In genomic region chr13:106377341-106377740, GRCh38 we compare ENCODE assay signal across 16 cellular contexts.
DNase-seq lines count a peak whose midpoint lies in the region; ATAC-seq and TF ChIP-seq lines count a peak whose summit lies in the region.
"Had no signal": no experiment of that assay in that cellular context is flagged by ENCODE, and none has a peak within 500 bp of the region (broad histone marks: within the 10 kb centered on the region; RNA-seq: fewer than 3 reads in every experiment).

No MANE protein-coding gene starts in this region.

- H3K18ac ChIP-seq in mesenchymal stem cell (ENCODE audit: low read depth in 1 of 2, low read length in 2 of 2) = no peak overlapping the region

- H2AFZ ChIP-seq in HCT116 (ENCODE audit: low read depth, low read length, poor library complexity, severe bottlenecking) (no peak overlapping the region), mesenchymal stem cell (ENCODE audit: low read depth, low read length) (no peak overlapping the region), smooth muscle cell (ENCODE audit: low read depth) (no peak overlapping the region), hepatocyte (no peak overlapping the region)

- H3K9me2 ChIP-seq in HCT116 (ENCODE audit: insufficient read depth) (no peaks in the 10 kb centered on the region), hepatocyte (replicated peaks; ENCODE audit: insufficient read depth) (no peaks in the 10 kb centered on the region)

- H2BK15ac ChIP-seq in mesenchymal stem cell (ENCODE audit: low read depth, poor library complexity, severe bottlenecking) = no peak overlapping the region

- H3K9ac ChIP-seq in HCT116 (ENCODE audit: low read length) (no peak overlapping the region), mesenchymal stem cell (ENCODE audit: low read length) (no peak overlapping the region), smooth muscle cell (ENCODE audit: low read depth) (peak overlapping the region; percentile 21)

- H3K4me1 ChIP-seq in HCT116 (ENCODE audit: control insufficient read depth in 1 of 2, insufficient read depth in 2 of 2, low read length in 2 of 2) (peaks cover 12 to 26% of the 10 kb centered on the region in 2 experiments), RWPE2 (ENCODE audit: insufficient read depth, poor library complexity, severe bottlenecking) (peaks cover 37% of the 10 kb centered on the region), mesenchymal stem cell (ENCODE audit: control insufficient read depth, insufficient read depth, low read depth, low read length) (peaks cover 20% of the 10 kb centered on the region), smooth muscle cell (ENCODE audit: low read depth) (peaks cover 10% of the 10 kb centered on the region), hepatocyte (ENCODE audit: insufficient read depth) (peaks cover 30% of the 10 kb centered on the region)
- H3K4me1 ChIP-seq: A549 had no signal

- DNase-seq in HCT116 (ENCODE audit: low read depth, low spot score) (no peak), RWPE2 (ENCODE audit: low spot score) (no peak), mesenchymal stem cell (no peak), smooth muscle cell (lab: John Stamatoyannopoulos, UW; ENCODE audit: unreplicated experiment) (no peak), hepatocyte (ENCODE audit: low spot score) (no peak)
- DNase-seq in stimulated activated CD4-positive, alpha-beta T cell treated with anti-CD3 and anti-CD28 coated beads, Interleukin-1b, Interleukin-23, amount 100 ng/mL, for 48 hours = no peak
- DNase-seq: AML-193; Calu3; CD4-positive, alpha-beta memory T cell; DND-41; H9 had no signal

- RAD21 ChIA-PET in HCT116 (lab: Charles Lee; ENCODE audit: low non-redundant PET in 1 of 2, low total read pairs in 2 of 2, uncharacterized antibody in 2 of 2, unreplicated experiment in 2 of 2) = no interaction called here

- H4K91ac ChIP-seq in mesenchymal stem cell (ENCODE audit: low read length) = no peak overlapping the region

- no peak overlapping the region for H3K23ac ChIP-seq in mesenchymal stem cell (ENCODE audit: low read length in 2 of 2)

- no peaks in the 10 kb centered on the region for H3K79me1 ChIP-seq in mesenchymal stem cell (replicated peaks; ENCODE audit: low read length, poor library complexity, severe bottlenecking)

- peak overlapping the region; percentile 91 for H2AK5ac ChIP-seq in mesenchymal stem cell (ENCODE audit: low read length, severe bottlenecking)

- POLR2A ChIA-PET in HCT116 (lab: Charles Lee) = no interaction called here

- H3K14ac ChIP-seq in mesenchymal stem cell (ENCODE audit: low read length in 2 of 2) = no peak overlapping the region

- H3K9me3 ChIP-seq in HCT116 (ENCODE audit: control insufficient read depth in 1 of 2, insufficient read depth in 1 of 2, low read depth in 1 of 2, low read length in 2 of 2) = no peaks in the 10 kb centered on the region
- H3K9me3 ChIP-seq in RWPE2 (ENCODE audit: severe bottlenecking) = no peaks in the 10 kb centered on the region
- no peaks in the 10 kb centered on the region for H3K9me3 ChIP-seq in mesenchymal stem cell (ENCODE audit: control insufficient read depth, low read length)
- no peaks in the 10 kb centered on the region for H3K9me3 ChIP-seq in smooth muscle cell (replicated peaks; ENCODE audit: low read depth)
- H3K9me3 ChIP-seq in hepatocyte (ENCODE audit: low read depth) = no peaks in the 10 kb centered on the region
- H3K9me3 ChIP-seq: A549 had no signal

- H3K79me2 ChIP-seq in HCT116 (ENCODE audit: insufficient read depth, low read length) = no peaks in the 10 kb centered on the region
- H3K79me2 ChIP-seq in smooth muscle cell (ENCODE audit: low read depth) = no peaks in the 10 kb centered on the region
- H3K79me2 ChIP-seq in hepatocyte = no peaks in the 10 kb centered on the region

- 90% methylated on average over 5 of the region's 7 CpGs for WGBS in mesenchymal stem cell
- WGBS in smooth muscle cell (ENCODE audit: low lambda C conversion rate) = 89% methylated on average over 7 of the region's 7 CpGs
- 85% methylated on average over 7 of the region's 7 CpGs for WGBS in hepatocyte (ENCODE audit: low lambda C conversion rate, missing lambda C conversion rate)

- H3K4me2 ChIP-seq in HCT116 (ENCODE audit: low read length) (peak overlapping the region; percentile 64), mesenchymal stem cell (ENCODE audit: low read length, poor library complexity, severe bottlenecking) (no peak overlapping the region), smooth muscle cell (peak overlapping the region; percentile 17), hepatocyte (no peak overlapping the region)

- peaks cover 10% of the 10 kb centered on the region for H3F3A ChIP-seq in smooth muscle cell (ENCODE audit: low read depth)

- H4K20me1 ChIP-seq in HCT116 (ENCODE audit: insufficient read depth) (no peaks in the 10 kb centered on the region), smooth muscle cell (ENCODE audit: low read depth) (no peaks in the 10 kb centered on the region), hepatocyte (ENCODE audit: insufficient read depth, poor library complexity, severe bottlenecking) (no peaks in the 10 kb centered on the region)

- intact Hi-C loops in HCT116 (cut with micrococcal nuclease) = no loop called here

- no TSS peak for BruUV-seq in HCT116 (replicated peaks; lab: Mats Ljungman, UMichigan)

- H3K27ac ChIP-seq in HCT116 (ENCODE audit: low read depth, low read length) = peak overlapping the region; percentile 66
- H3K27ac ChIP-seq in RWPE2 (ENCODE audit: poor library complexity, severe bottlenecking) = peak overlapping the region; percentile 61
- H3K27ac ChIP-seq in mesenchymal stem cell (ENCODE audit: low read length, poor library complexity, severe bottlenecking) = no peak overlapping the region
- H3K27ac ChIP-seq in smooth muscle cell (ENCODE audit: low read depth) = peak overlapping the region; percentile 76
- no peak overlapping the region for H3K27ac ChIP-seq in hepatocyte
- H3K27ac ChIP-seq: 22Rv1, C4-2B had no signal

- no peak for TF ChIP-seq POLR2A in HCT116 (IDR thresholded peaks at IDR 0.05; ENCODE audit: borderline replicate concordance, extremely low read depth, insufficient read depth, insufficient read length)

- peak overlapping the region in 1 of 2 experiments; percentile 37 for H2BK12ac ChIP-seq in mesenchymal stem cell (ENCODE audit: low read length in 2 of 2)

- H3K36me3 ChIP-seq in HCT116 (ENCODE audit: control insufficient read depth in 1 of 2, insufficient read depth in 2 of 2, low read length in 2 of 2) = no peaks in the 10 kb centered on the region
- H3K36me3 ChIP-seq in RWPE2 (ENCODE audit: low read depth) = no peaks in the 10 kb centered on the region
- no peaks in the 10 kb centered on the region for H3K36me3 ChIP-seq in mesenchymal stem cell (ENCODE audit: control insufficient read depth in 1 of 2, insufficient read depth in 2 of 2, low read depth in 1 of 2, low read length in 2 of 2)
- no peaks in the 10 kb centered on the region for H3K36me3 ChIP-seq in smooth muscle cell (ENCODE audit: low read depth)
- no peaks in the 10 kb centered on the region for H3K36me3 ChIP-seq in hepatocyte (replicated peaks; ENCODE audit: insufficient read depth, low read depth)

- no peak for TF ChIP-seq RAD21 in HCT116 (IDR thresholded peaks at IDR 0.05; ENCODE audit: low read depth)

- H3K27me3 ChIP-seq in HCT116 (ENCODE audit: insufficient read depth, low read length) = no peaks in the 10 kb centered on the region
- no peaks in the 10 kb centered on the region for H3K27me3 ChIP-seq in RWPE2 (ENCODE audit: insufficient read depth, poor library complexity, severe bottlenecking)
- H3K27me3 ChIP-seq in mesenchymal stem cell (ENCODE audit: control insufficient read depth in 1 of 2, insufficient read depth in 1 of 2, low read length in 2 of 2) = no peaks in the 10 kb centered on the region
- H3K27me3 ChIP-seq in smooth muscle cell (ENCODE audit: low read depth) = no peaks in the 10 kb centered on the region
- H3K27me3 ChIP-seq in hepatocyte = no peaks in the 10 kb centered on the region

- no peak for ATAC-seq in HCT116
- no peak for ATAC-seq in RWPE2 (ENCODE audit: low read depth)
- ATAC-seq in GM21717 (IDR thresholded peaks at IDR 0.05; ENCODE audit: unreplicated experiment) = no peak
- ATAC-seq: GM12878 had no signal

- CTCF ChIA-PET in HCT116 (lab: Charles Lee) = no interaction called here

- H4K8ac ChIP-seq in mesenchymal stem cell (ENCODE audit: low read length) = no peak overlapping the region

- peak overlapping the region in 1 of 2 experiments; percentile 45 for H3K4ac ChIP-seq in mesenchymal stem cell (ENCODE audit: low read depth in 1 of 2, low read length in 2 of 2)

- no peak overlapping the region for H2BK5ac ChIP-seq in mesenchymal stem cell (ENCODE audit: low read depth, low read length, poor library complexity, severe bottlenecking)

- H3K4me3 ChIP-seq in HCT116 (replicated peaks in 1 of 2; ENCODE audit: low read depth in 1 of 2, low read length in 2 of 2) (0 out of 4 replicates have a peak overlapping the region, but pooled peaks of 1 of the 2 experiments have one; percentile 23), RWPE2 (ENCODE audit: severe bottlenecking) (no peak overlapping the region), mesenchymal stem cell (ENCODE audit: insufficient read depth in 1 of 2, low read depth in 1 of 2, low read length in 2 of 2) (no peak overlapping the region), smooth muscle cell (no peak overlapping the region), hepatocyte (no peak overlapping the region)
- H3K4me3 ChIP-seq: A549, GM12878 had no signal

- H2BK120ac ChIP-seq in mesenchymal stem cell (ENCODE audit: low read depth, low read length) = no peak overlapping the region

- TF ChIP-seq CTCF in HCT116 (IDR thresholded peaks at IDR 0.05 in 2 of 3, conservative IDR thresholded peaks at IDR 0.05 in 1 of 3; ENCODE audit: borderline replicate concordance in 1 of 3, insufficient read depth in 1 of 3, low read depth in 2 of 3, low read length in 2 of 3) = no peak
- no peak for TF ChIP-seq CTCF in RWPE2 (IDR thresholded peaks at IDR 0.05; ENCODE audit: poor library complexity, severe bottlenecking)
- TF ChIP-seq CTCF in smooth muscle cell (IDR thresholded peaks at IDR 0.05; ENCODE audit: borderline replicate concordance, insufficient read depth, poor library complexity, severe bottlenecking) = no peak
- TF ChIP-seq CTCF in hepatocyte (IDR thresholded peaks at IDR 0.05; ENCODE audit: poor library complexity) = no peak

TF ChIP-seq in HCT116, 20 proteins besides CTCF, POLR2A, EP300 and RAD21:
- TF ChIP-seq JUND (IDR thresholded peaks at IDR 0.05) (no peak), EGR1 (IDR thresholded peaks at IDR 0.05; ENCODE audit: low read depth) (no peak), SRF (IDR thresholded peaks at IDR 0.05; ENCODE audit: low read depth) (no peak), TCF7L2 (IDR thresholded peaks at IDR 0.05; ENCODE audit: borderline replicate concordance, extremely low read depth, insufficient read depth, insufficient read length) (no peak), ZNF274 (IDR thresholded peaks at IDR 0.05; ENCODE audit: low read depth, low read length) (no peak), YY1 (IDR thresholded peaks at IDR 0.05; ENCODE audit: extremely low read depth, insufficient replicate concordance, low read depth, low read length) (no peak), ELF1 (IDR thresholded peaks at IDR 0.05; ENCODE audit: borderline replicate concordance, low read depth) (no peak), SP1 (IDR thresholded peaks at IDR 0.05; ENCODE audit: low read depth) (no peak), EZH2phosphoT487 (IDR thresholded peaks at IDR 0.05; ENCODE audit: borderline replicate concordance) (no peak)

Comparison
In these comparisons a context has a peak if more than half of its experiments do, and no peak if none do; other contexts are left out.
1. H3K27ac ChIP-seq: peak in HCT116 (single experiment), RWPE2 (single experiment) and smooth muscle cell (single experiment); none in mesenchymal stem cell (single experiment) and hepatocyte (single experiment).
2. H3K4me2 ChIP-seq: peak in HCT116 (single experiment) and smooth muscle cell (single experiment); none in mesenchymal stem cell (single experiment) and hepatocyte (single experiment).